8 cellular contexts compared by ENCODE assay signal in genomic region chr1:176073524-176074157, GRCh38.
A peak's percentile ranks its signal among the peaks of the same experiment; 100 is the strongest.
DNase-seq lines count a peak whose midpoint lies in the region; TF ChIP-seq lines count a peak whose summit lies in the region.

No MANE protein-coding gene starts in this region.

- peaks cover 4% of the 10 kb centered on the region for H3K9me3 ChIP-seq in hepatocyte (ENCODE audit: low read depth)

- TF ChIP-seq CTCF in AG09309 (IDR thresholded peaks at IDR 0.05; ENCODE audit: control insufficient read depth, insufficient read depth, low read depth, low read length, missing control alignments) = peak; percentile 65
- TF ChIP-seq CTCF in GM12874 (IDR thresholded peaks at IDR 0.05; ENCODE audit: insufficient read depth, low read depth, low read length) = peak; percentile 44; the same call in 1 of the 2 replicates
- peak; percentile 77 for TF ChIP-seq CTCF in hepatocyte (IDR thresholded peaks at IDR 0.05; ENCODE audit: poor library complexity)

- DNase-seq in AG09309 (ENCODE audit: low read depth) (peak; percentile 18), HS-5 (ENCODE audit: low read depth) (peak; percentile 20), NCI-H82 (lab: John Stamatoyannopoulos, UW) (peak; percentile 91), astrocyte of the hippocampus (ENCODE audit: low read depth, low spot score) (peak; percentile 76), hepatocyte (ENCODE audit: low spot score) (peak; percentile 83), smooth muscle cell of the brain vasculature (ENCODE audit: low read depth, low spot score) (peak; percentile 62), cerebellar nuclear complex (lab: John Stamatoyannopoulos, UW) (no peak)

- H2AFZ ChIP-seq in hepatocyte = no peak overlapping the region

- WGBS in hepatocyte (ENCODE audit: low lambda C conversion rate, missing lambda C conversion rate) = 44% methylated on average over 5 of the region's 5 CpGs

- H4K20me1 ChIP-seq in hepatocyte (ENCODE audit: insufficient read depth, poor library complexity, severe bottlenecking) = no peaks in the 10 kb centered on the region

- H3K79me2 ChIP-seq in hepatocyte = peaks cover 26% of the 10 kb centered on the region

- H3K4me2 ChIP-seq in hepatocyte = no peak overlapping the region

- H3K27me3 ChIP-seq in hepatocyte = no peaks in the 10 kb centered on the region

- H3K4me1 ChIP-seq in hepatocyte (ENCODE audit: insufficient read depth) = peaks cover 3% of the 10 kb centered on the region

- H3K9me2 ChIP-seq in hepatocyte (replicated peaks; ENCODE audit: insufficient read depth) = no peaks in the 10 kb centered on the region

- no peak overlapping the region for H3K4me3 ChIP-seq in AG09309 (ENCODE audit: control insufficient read depth, low read depth, low read length)
- H3K4me3 ChIP-seq in hepatocyte = no peak overlapping the region

- peaks cover 3% of the 10 kb centered on the region for H3K36me3 ChIP-seq in hepatocyte (replicated peaks; ENCODE audit: insufficient read depth, low read depth)

- no peak overlapping the region for H3K27ac ChIP-seq in hepatocyte

Comparison
In these comparisons a context has a peak if more than half of its experiments do, and no peak if none do; other contexts are left out.
1. DNase-seq: peak in AG09309 (single experiment), HS-5 (single experiment), NCI-H82 (single experiment), astrocyte of the hippocampus (single experiment), hepatocyte (single experiment) and smooth muscle cell of the brain vasculature (single experiment); none in cerebellar nuclear complex (0 of 2).
2. Peak in every context shown above with its lines, with median percentiles within 50 percentile points of each other: CTCF ChIP-seq.